ENCODE assay signal across 8 cellular contexts in genomic region chr7:101077303-101078086, GRCh38. TPM values are rescaled to one million over a fixed set of nuclear protein-coding genes. Genes with fewer than 3 reads are reported as not detected.
A peak's percentile ranks its signal among the peaks of the same experiment; 100 is the strongest.
DNase-seq lines count a peak whose midpoint lies in the region; ATAC-seq and TF ChIP-seq lines count a peak whose summit lies in the region.

No MANE protein-coding gene starts in this region.

- H3T11ph ChIP-seq in H9 (ENCODE audit: low read length): no peak overlapping the region

- intact Hi-C loops in Right ventricle myocardium superior (cut with DNase I): loop anchor here (5.0 kb wide), 1 partner anchor 185 kb away; no protein-coding TSS in a partner anchor
- intact Hi-C loops in prostate gland (cut with DNase I): no loop called here

- no peaks in the 10 kb centered on the region for H3K27me3 ChIP-seq in H9 (ENCODE audit: insufficient read depth, low read length)
- H3K27me3 ChIP-seq in prostate gland (replicated peaks; ENCODE audit: insufficient read depth): no peaks in the 10 kb centered on the region

- no peaks in the 10 kb centered on the region for H4K20me1 ChIP-seq in H9 (ENCODE audit: control insufficient read depth, insufficient read depth, insufficient read length)

- H3K9me3 ChIP-seq in H9 (ENCODE audit: control insufficient read depth, low read depth, low read length) (no peaks in the 10 kb centered on the region), prostate gland (no peaks in the 10 kb centered on the region)

- H3K4ac ChIP-seq in H9 (ENCODE audit: low read depth, low read length): no peak overlapping the region

- no peaks in the 10 kb centered on the region; the same call in 1 of the 2 replicates for H3K27me3 Mint-ChIP-seq in H9 (ENCODE audit: low read depth)

- peaks cover 10 to 11% of the 10 kb centered on the region in 2 experiments for H3K4me1 Mint-ChIP-seq in H9

- no peak overlapping the region for H4K8ac ChIP-seq in H9 (replicated peaks; ENCODE audit: insufficient read length, low read depth, low read length)

- peak overlapping the region; percentile 10 for H3K18ac ChIP-seq in H9 (ENCODE audit: insufficient read length, low read depth, low read length)

- H3K79me2 ChIP-seq in H9 (ENCODE audit: insufficient read depth, low read length): no peaks in the 10 kb centered on the region

- H3K79me1 ChIP-seq in H9 (ENCODE audit: insufficient read depth, low read depth, low read length, poor library complexity, severe bottlenecking): no peaks in the 10 kb centered on the region

- no peak overlapping the region for H3K56ac ChIP-seq in H9 (ENCODE audit: insufficient read length, low read depth, low read length)

- no peak overlapping the region for H3K4me3 ChIP-seq in prostate gland

- H2BK15ac ChIP-seq in H9 (ENCODE audit: low read depth, low read length): no peak overlapping the region

- peak; percentile 91 for TF ChIP-seq CTCF in H9 (conservative IDR thresholded peaks at IDR 0.05)
- peak; percentile 45 to 77 (median 66) for TF ChIP-seq CTCF in prostate gland (IDR thresholded peaks at IDR 0.05)

- no peak overlapping the region for H3K4me3 Mint-ChIP-seq in H9

- H3K27ac ChIP-seq in H9 (ENCODE audit: insufficient read length, low read depth, low read length) (no peak overlapping the region), prostate gland (no peak overlapping the region)

- TF ChIP-seq POLR2A in prostate gland (IDR thresholded peaks at IDR 0.05): no peak

- ATAC-seq in Right ventricle myocardium superior (ENCODE audit: poor library complexity): peak; percentile 89
- ATAC-seq in HG03460 (IDR thresholded peaks at IDR 0.05; ENCODE audit: unreplicated experiment): no peak

- H3K9me3 Mint-ChIP-seq in H9: no peaks in the 10 kb centered on the region

- H2BK120ac ChIP-seq in H9 (ENCODE audit: low read depth, low read length, poor library complexity, severe bottlenecking): no peak overlapping the region

- no peaks in the 10 kb centered on the region for H3K36me3 Mint-ChIP-seq in H9 (ENCODE audit: insufficient read depth in 1 of 3, low read depth in 3 of 3)

- H4K91ac ChIP-seq in H9 (ENCODE audit: insufficient read length, low read depth, low read length): no peak overlapping the region

- H3K36me3 ChIP-seq in prostate gland: no peaks in the 10 kb centered on the region

- H2BK12ac ChIP-seq in H9 (ENCODE audit: insufficient read length, low read depth, low read length): no peak overlapping the region

- no peak overlapping the region for H3K23ac ChIP-seq in H9 (ENCODE audit: insufficient read length, low read depth, low read length)

- no peak overlapping the region for H2BK5ac ChIP-seq in H9 (ENCODE audit: insufficient read length, low read length)

- no peaks in the 10 kb centered on the region for H3K4me1 ChIP-seq in H9 (ENCODE audit: insufficient read depth, low read length)
- no peaks in the 10 kb centered on the region for H3K4me1 ChIP-seq in prostate gland (replicated peaks)

- H3K4me2 ChIP-seq in H9 (ENCODE audit: insufficient read depth, insufficient read length, low read length): no peak overlapping the region

- WGBS in H9 (ENCODE audit: extremely low coverage, insufficient read length, low lambda C conversion rate): no CpG with 5 or more reads among the region's 13 CpGs
- WGBS in prostate gland: 21% methylated on average over 13 of the region's 13 CpGs

- H2AK5ac ChIP-seq in H9 (ENCODE audit: insufficient read length, low read length): no peak overlapping the region

- H3K14ac ChIP-seq in H9 (ENCODE audit: insufficient read depth, low read length): no peak overlapping the region

- H3K27ac Mint-ChIP-seq in H9: peak overlapping the region in 1 of 3 experiments; percentile 87; a peak in 2 of 7 replicates

- no peaks in the 10 kb centered on the region for H3K23me2 ChIP-seq in H9 (ENCODE audit: insufficient read length, low read depth, low read length, poor library complexity, severe bottlenecking)

- H4K5ac ChIP-seq in H9 (ENCODE audit: insufficient read length, low read depth, low read length): no peak overlapping the region

- no peak overlapping the region for H2BK20ac ChIP-seq in H9 (ENCODE audit: low read depth, low read length, poor library complexity, severe bottlenecking)

- no peak overlapping the region for H3K9ac ChIP-seq in H9 (ENCODE audit: extremely low read depth, insufficient read length, low read length)

- no peak overlapping the region for H2AFZ ChIP-seq in H9 (ENCODE audit: low read length)

- DNase-seq in DMS79 treated with DMSO at 0.1 percent for 48 hours (lab: John Stamatoyannopoulos, UW) (peak; percentile 89), H9 (peak; percentile 97), NCI-H1105 treated with DMSO at 0.1 percent for 48 hours (lab: John Stamatoyannopoulos, UW) (peak; percentile 80), SK-N-DZ (ENCODE audit: low spot score) (peak; percentile 63), Right ventricle myocardium superior (peak; percentile 77), prostate gland (ENCODE audit: low spot score) (peak; percentile 76)
- DNase-seq in activated naive CD4-positive, alpha-beta T cell (lab: John Stamatoyannopoulos, UW): peak; percentile 53 to 77 (median 72)

RNA-seq across cellular contexts. Expression of gene TRIM56, which starts 7.8 kb away (rescaled TPM):
- total RNA-seq in H9 (2021) (21.8 and 22.4 TPM in 2 replicates), Right ventricle myocardium superior (16.7 TPM), prostate gland (10 to 100 TPM; 32.0 to 36.1 TPM)
- 0.80 and 1.2 TPM in 2 replicates for polyA plus RNA-seq in SK-N-DZ (2014; cell fraction: cytosol; rRNA removed)
- 0.45 and 0.71 TPM in 2 replicates for polyA plus RNA-seq in SK-N-DZ (2014; cell fraction: nucleus; rRNA removed)

RNA-seq across cellular contexts. Expression of gene SERPINE1, which starts 49.4 kb away (rescaled TPM):
- total RNA-seq in H9 (2021) (11.5 and 13.0 TPM in 2 replicates), Right ventricle myocardium superior (1.6 TPM), prostate gland (10 to 100 TPM in 1 of 2 donors, 1 to 10 TPM in 1; 3.7 to 24.4 TPM)
- polyA plus RNA-seq in SK-N-DZ (2014; cell fraction: cytosol; rRNA removed): not detected in 2 replicates
- not detected in 2 replicates for polyA plus RNA-seq in SK-N-DZ (2014; cell fraction: nucleus; rRNA removed)

RNA-seq across cellular contexts. Expression of gene MUC17, which starts 57.6 kb away (rescaled TPM):
- total RNA-seq in H9 (2021): not detected in 2 replicates
- not detected in 2 replicates for polyA plus RNA-seq in SK-N-DZ (2014; cell fraction: cytosol; rRNA removed)
- polyA plus RNA-seq in SK-N-DZ (2014; cell fraction: nucleus; rRNA removed): not detected in 2 replicates
- not detected for total RNA-seq in Right ventricle myocardium superior
- under 1 TPM in 1 of 2 donors, not detected in 1; 0.23 TPM for total RNA-seq in prostate gland
